ENCODE assay signal across 8 cellular contexts in the genomic region with DNA sequence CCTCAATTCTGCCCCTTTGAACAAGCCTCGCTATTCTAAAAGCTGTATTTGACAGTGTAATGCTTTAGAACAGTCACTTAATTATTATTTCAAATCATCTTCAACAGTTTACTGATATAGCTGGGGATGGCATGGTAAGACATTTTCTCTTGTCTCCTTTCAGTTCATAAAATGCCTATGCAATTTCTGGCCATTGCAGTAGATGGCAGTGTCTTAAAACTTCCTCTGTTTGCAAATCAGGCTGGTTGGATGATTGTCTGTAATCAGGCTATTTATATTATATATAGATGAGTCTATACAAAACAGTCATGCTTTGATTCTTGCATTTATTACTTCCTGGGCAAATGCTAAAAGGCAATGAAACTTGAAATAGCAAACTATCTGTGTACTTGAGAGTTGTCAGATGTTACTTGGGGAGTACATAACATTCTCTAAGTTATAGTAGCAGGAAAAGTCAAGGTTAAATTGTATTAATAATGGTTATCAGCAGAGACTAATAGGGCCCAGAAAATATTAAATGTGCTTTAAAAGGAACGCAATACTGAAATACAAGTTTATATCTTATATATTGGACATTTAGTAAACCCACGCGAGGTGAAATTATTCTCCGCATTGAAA. TPM values are rescaled to one million over a fixed set of nuclear protein-coding genes. Genes with fewer than 3 reads are reported as not detected.
A peak's percentile ranks its signal among the peaks of the same experiment; 100 is the strongest.
DNase-seq lines count a peak whose midpoint lies in the region; ATAC-seq and TF ChIP-seq lines count a peak whose summit lies in the region.

No MANE protein-coding gene starts in this region.

- H3K9me3 Mint-ChIP-seq in activated CD4-positive, alpha-beta T cell treated with anti-CD3 and anti-CD28 coated beads, Interleukin-2, amount 10 ng/mL, durations not matched to agents 7 days and 5 days = no peaks in the 10 kb centered on the region
- H3K9me3 Mint-ChIP-seq in glutamatergic neuron (ENCODE audit: unreplicated experiment) = peaks cover 2% of the 10 kb centered on the region
- H3K9me3 Mint-ChIP-seq in activated T-cell treated with anti-CD3 and anti-CD28 coated beads, Interleukin-2, amount 50 U/mL, for 24 hours = peaks cover 7% of the 10 kb centered on the region

- CTCF ChIA-PET in activated CD4-positive, alpha-beta T cell treated with anti-CD3 and anti-CD28 coated beads, Interleukin-2, amount 10 ng/mL, durations not matched to agents 7 days and 5 days (lab: Charles Lee) = no interaction called here

- H3K27me3 Mint-ChIP-seq in activated CD4-positive, alpha-beta T cell treated with anti-CD3 and anti-CD28 coated beads, Interleukin-2, amount 10 ng/mL, durations not matched to agents 7 days and 5 days = peaks cover 6% of the 10 kb centered on the region
- H3K27me3 Mint-ChIP-seq in glutamatergic neuron (ENCODE audit: unreplicated experiment) = peaks cover under 1% of the 10 kb centered on the region
- H3K27me3 Mint-ChIP-seq in activated T-cell treated with anti-CD3 and anti-CD28 coated beads, Interleukin-2, amount 50 U/mL, for 24 hours = peaks cover 28% of the 10 kb centered on the region

- H3K4me3 Mint-ChIP-seq in activated CD4-positive, alpha-beta T cell treated with anti-CD3 and anti-CD28 coated beads, Interleukin-2, amount 10 ng/mL, durations not matched to agents 7 days and 5 days = no peak overlapping the region
- no peak overlapping the region for H3K4me3 Mint-ChIP-seq in glutamatergic neuron (ENCODE audit: unreplicated experiment)
- no peak overlapping the region for H3K4me3 Mint-ChIP-seq in activated T-cell treated with anti-CD3 and anti-CD28 coated beads, Interleukin-2, amount 50 U/mL, for 24 hours

- no peaks in the 10 kb centered on the region for H3K4me1 Mint-ChIP-seq in activated CD4-positive, alpha-beta T cell treated with anti-CD3 and anti-CD28 coated beads, Interleukin-2, amount 10 ng/mL, durations not matched to agents 7 days and 5 days
- no peaks in the 10 kb centered on the region for H3K4me1 Mint-ChIP-seq in glutamatergic neuron (ENCODE audit: low read depth, unreplicated experiment)
- no peaks in the 10 kb centered on the region for H3K4me1 Mint-ChIP-seq in activated T-cell treated with anti-CD3 and anti-CD28 coated beads, Interleukin-2, amount 50 U/mL, for 24 hours (ENCODE audit: low read depth)

- peak; percentile 50 for TF ChIP-seq CTCF in glutamatergic neuron (IDR thresholded peaks at IDR 0.05; ENCODE audit: partially characterized antibody, unreplicated experiment)

- ATAC-seq in SK-N-SH treated with all-trans-retinoic acid at 6 μM for 48 hours (peak; percentile 84), GM19455 (IDR thresholded peaks at IDR 0.05; ENCODE audit: unreplicated experiment) (no peak), GM18517 (IDR thresholded peaks at IDR 0.05; ENCODE audit: unreplicated experiment) (no peak)

- H3K36me3 Mint-ChIP-seq in activated CD4-positive, alpha-beta T cell treated with anti-CD3 and anti-CD28 coated beads, Interleukin-2, amount 10 ng/mL, durations not matched to agents 7 days and 5 days (ENCODE audit: low read depth) = no peaks in the 10 kb centered on the region
- peaks cover 5% of the 10 kb centered on the region for H3K36me3 Mint-ChIP-seq in glutamatergic neuron (ENCODE audit: unreplicated experiment)
- H3K36me3 Mint-ChIP-seq in activated T-cell treated with anti-CD3 and anti-CD28 coated beads, Interleukin-2, amount 50 U/mL, for 24 hours (ENCODE audit: low read depth) = no peaks in the 10 kb centered on the region

- peak; percentile 9 for DNase-seq in activated CD4-positive, alpha-beta T cell treated with anti-CD3 and anti-CD28 coated beads, Interleukin-2, amount 10 ng/mL, durations not matched to agents 7 days and 5 days
- DNase-seq in activated CD4-positive, alpha-beta T cell treated with anti-CD3 and anti-CD28 coated beads, Interleukin-2, amount 50 U/mL, for 48 hours = no peak
- DNase-seq in Kasumi-1 (lab: John Stamatoyannopoulos, UW) = peak; percentile 60 to 75
- no peak for DNase-seq in glutamatergic neuron
- no peak for DNase-seq in activated T-cell treated with anti-CD3 and anti-CD28 coated beads, Interleukin-2, amount 50 U/mL, for 24 hours

- POLR2A ChIA-PET in activated CD4-positive, alpha-beta T cell treated with anti-CD3 and anti-CD28 coated beads, Interleukin-2, amount 10 ng/mL, durations not matched to agents 7 days and 5 days (lab: Charles Lee) = no interaction called here

- H3K27ac Mint-ChIP-seq in activated CD4-positive, alpha-beta T cell treated with anti-CD3 and anti-CD28 coated beads, Interleukin-2, amount 10 ng/mL, durations not matched to agents 7 days and 5 days = no peak overlapping the region
- H3K27ac Mint-ChIP-seq in glutamatergic neuron (ENCODE audit: unreplicated experiment) = no peak overlapping the region
- H3K27ac Mint-ChIP-seq in activated T-cell treated with anti-CD3 and anti-CD28 coated beads, Interleukin-2, amount 50 U/mL, for 24 hours = no peak overlapping the region

TF ChIP-seq in SK-N-SH treated with all-trans-retinoic acid at 6 μM for 48 hours, 23 proteins besides CTCF, POLR2A, EP300 and RAD21:
- TF ChIP-seq ZC3H10 (CRISPR knock-in tag; IDR thresholded peaks at IDR 0.05) (no peak), CREB5 (CRISPR knock-in tag; IDR thresholded peaks at IDR 0.05; ENCODE audit: low read depth) (no peak), POU6F1 (CRISPR knock-in tag; IDR thresholded peaks at IDR 0.05; ENCODE audit: borderline replicate concordance, low read depth) (no peak), ZNF70 (CRISPR knock-in tag; IDR thresholded peaks at IDR 0.05) (no peak), TOX (CRISPR knock-in tag; IDR thresholded peaks at IDR 0.05; ENCODE audit: borderline replicate concordance) (no peak), ZNF8 (CRISPR knock-in tag; IDR thresholded peaks at IDR 0.05) (no peak), OSR1 (CRISPR knock-in tag; IDR thresholded peaks at IDR 0.05) (no peak), ZFP3 (CRISPR knock-in tag; IDR thresholded peaks at IDR 0.05) (no peak), ESRRG (CRISPR knock-in tag; IDR thresholded peaks at IDR 0.05) (no peak), ZFP30 (CRISPR knock-in tag; IDR thresholded peaks at IDR 0.05) (no peak)
TF ChIP-seq in SK-N-SH treated with all-trans-retinoic acid at 6 μM for 48 hours: peak in this region for 0.

RNA-seq across cellular contexts. Expression of gene LHFPL3, which starts 55.5 kb away (rescaled TPM):
- total RNA-seq in activated CD4-positive, alpha-beta T cell treated with anti-CD3 and anti-CD28 coated beads, Interleukin-2, amount 10 ng/mL, durations not matched to agents 7 days and 5 days = not detected
- not detected for total RNA-seq in glutamatergic neuron (ENCODE audit: unreplicated experiment)

Comparison
In these comparisons a context has a peak if more than half of its experiments do, and no peak if none do; other contexts are left out.
1. DNase-seq: peak in activated CD4-positive, alpha-beta T cell treated with anti-CD3 and anti-CD28 coated beads, Interleukin-2, amount 10 ng/mL, durations not matched to agents 7 days and 5 days (single experiment) and Kasumi-1 (2 of 2); none in activated CD4-positive, alpha-beta T cell treated with anti-CD3 and anti-CD28 coated beads, Interleukin-2, amount 50 U/mL, for 48 hours (0 of 2), glutamatergic neuron (single experiment) and activated T-cell treated with anti-CD3 and anti-CD28 coated beads, Interleukin-2, amount 50 U/mL, for 24 hours (single experiment).